ENCODE assay signal across 8 cellular contexts in the genomic region with DNA sequence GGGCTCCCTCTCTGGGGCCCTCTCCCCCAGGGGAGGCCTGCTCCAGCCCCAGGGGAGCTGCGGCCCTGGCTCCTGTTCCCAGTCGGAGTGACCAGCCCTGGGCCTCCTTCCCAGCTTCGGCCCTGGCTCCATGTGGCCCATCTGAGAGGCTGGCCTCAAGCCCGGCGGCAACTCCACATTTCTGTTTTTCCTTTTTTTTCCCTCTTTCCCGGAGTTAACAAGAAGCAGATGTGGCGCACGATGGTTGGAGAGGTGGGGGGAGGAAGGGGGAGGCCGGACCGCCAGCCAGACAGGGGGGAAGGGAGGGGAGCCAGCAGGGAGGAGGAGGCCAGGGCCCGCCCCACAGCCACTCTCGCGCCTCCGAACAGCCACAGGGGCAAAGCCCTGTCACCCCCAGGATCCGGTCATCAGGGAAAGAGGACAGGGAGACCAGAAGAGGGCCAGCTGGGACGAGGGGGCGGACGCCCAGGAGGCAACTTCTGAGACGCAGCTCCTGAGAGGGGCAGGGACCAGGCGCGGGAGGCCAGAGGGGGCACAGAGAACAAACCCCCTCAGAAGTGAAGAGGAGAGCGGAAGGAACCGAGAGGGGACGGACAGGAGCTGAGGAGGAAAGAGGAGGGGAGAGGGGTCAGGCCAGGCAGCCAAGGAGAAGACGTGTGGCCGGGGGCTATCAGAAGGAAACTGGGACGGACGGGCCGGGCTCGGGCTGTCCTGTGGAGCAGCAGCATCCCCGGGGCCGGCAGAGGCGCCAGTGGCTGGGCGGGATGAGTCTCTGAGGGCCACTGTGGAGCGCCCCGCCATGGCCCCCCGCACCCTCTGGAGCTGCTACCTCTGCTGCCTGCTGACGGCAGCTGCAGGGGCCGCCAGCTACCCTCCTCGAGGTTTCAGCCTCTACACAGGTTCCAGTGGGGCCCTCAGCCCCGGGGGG. TPM values are rescaled to one million over a fixed set of nuclear protein-coding genes. Genes with fewer than 3 reads are reported as not detected.
DNase-seq lines count a peak whose midpoint lies in the region; ATAC-seq and TF ChIP-seq lines count a peak whose summit lies in the region.

A gene (plus strand): TSS at position 349 of the 928 bp plus-strand sequence. CDS start 451 bp downstream, at position 800.

- ATAC-seq in WTC11 (no peak; the same call in 1 of the 2 replicates), GM18511 (IDR thresholded peaks at IDR 0.05; ENCODE audit: unreplicated experiment) (no peak), HG02938 (IDR thresholded peaks at IDR 0.05; ENCODE audit: unreplicated experiment) (no peak)

- H3K27ac ChIP-seq in BLaER1 treated with 17β-estradiol and CSF1 and Interleukin-3, amounts not matched to agents 10 nM and 100 nM: peak within 1 kb of the TSS; percentile 80 to 94 (median 88)

- peaks cover 14 to 27% (median 19%) of the 10 kb centered on the region in 11 experiments; a peak in 21 of 22 replicates for H3K36me3 ChIP-seq in BLaER1 treated with 17β-estradiol and CSF1 and Interleukin-3, amounts not matched to agents 10 nM and 100 nM

- peaks cover 11% of the 10 kb centered on the region for H3K27me3 Mint-ChIP-seq in WTC11 (ENCODE audit: low read depth)

- CTCF ChIA-PET in WTC11 (lab: Charles Lee): interaction anchor here (0.5 to 1.4 kb wide), 3 partner anchors 8 to 62 kb away, joined by 5 to 8 read pairs (median 7); a partner anchor contains a TSS

- H3K4me2 ChIP-seq in BLaER1 treated with 17β-estradiol and CSF1 and Interleukin-3, amounts not matched to agents 10 nM and 100 nM: peak within 1 kb of the TSS; percentile 98 to 100 (median 99)

- peak within 1 kb of the TSS; percentile 84; the same call in 1 of the 2 replicates for H3K27ac Mint-ChIP-seq in WTC11

- no peaks in the 10 kb centered on the region for H3K9me3 ChIP-seq in BLaER1 treated with 17β-estradiol and CSF1 and Interleukin-3, amounts not matched to agents 10 nM and 100 nM (replicated peaks in 1 of 11)

- H3K4me3 ChIP-seq in BLaER1 treated with 17β-estradiol and CSF1 and Interleukin-3, amounts not matched to agents 10 nM and 100 nM: peak within 1 kb of the TSS; percentile 73 to 97 (median 82)

- POLR2A ChIA-PET in WTC11 (lab: Charles Lee): interaction anchor here (0.7 to 1.0 kb wide), 2 partner anchors 18 to 26 kb away, joined by 3 to 4 read pairs; no protein-coding TSS in a partner anchor

- no peak within 1 kb of the TSS for H3K4me3 Mint-ChIP-seq in WTC11

- H3K36me3 Mint-ChIP-seq in WTC11: no peaks in the 10 kb centered on the region

- H3K27me3 ChIP-seq in BLaER1 treated with 17β-estradiol and CSF1 and Interleukin-3, amounts not matched to agents 10 nM and 100 nM: no peaks in the 10 kb centered on the region

- H3K4me1 ChIP-seq in BLaER1 treated with 17β-estradiol and CSF1 and Interleukin-3, amounts not matched to agents 10 nM and 100 nM: peaks cover 75 to 97% (median 83%) of the 10 kb centered on the region in 10 experiments

- H3K9me3 Mint-ChIP-seq in WTC11: no peaks in the 10 kb centered on the region

- intact Hi-C loops in head of caudate nucleus (cut with DNase I): no loop called here

- TF ChIP-seq CTCF in WTC11 (IDR thresholded peaks at IDR 0.05): no peak

- H3K4me1 Mint-ChIP-seq in WTC11: peaks cover 20% of the 10 kb centered on the region

- DNase-seq in WTC11 (ENCODE audit: low spot score) (no peak), head of caudate nucleus (peak; percentile 26 to 80 (median 62)), pons (ENCODE audit: low spot score) (peak; percentile 72), COR-L47 (lab: John Stamatoyannopoulos, UW) (no peak), DMS53 treated with DMSO at 0.1 percent for 48 hours (lab: John Stamatoyannopoulos, UW; ENCODE audit: unreplicated experiment) (no peak)

- peaks cover 0 to 22% (median 8%) of the 10 kb centered on the region in 11 experiments; a peak in 12 of 22 replicates for H4K20me1 ChIP-seq in BLaER1 treated with 17β-estradiol and CSF1 and Interleukin-3, amounts not matched to agents 10 nM and 100 nM

- H3K9ac ChIP-seq in BLaER1 treated with 17β-estradiol and CSF1 and Interleukin-3, amounts not matched to agents 10 nM and 100 nM: peak within 1 kb of the TSS; percentile 86 to 91 (median 90)

TF ChIP-seq in WTC11, 78 proteins besides CTCF, POLR2A, EP300 and RAD21:
- TF ChIP-seq NR2C2 (CRISPR knock-in tag; IDR thresholded peaks at IDR 0.05): no peak
- TF ChIP-seq, protein P1, sequence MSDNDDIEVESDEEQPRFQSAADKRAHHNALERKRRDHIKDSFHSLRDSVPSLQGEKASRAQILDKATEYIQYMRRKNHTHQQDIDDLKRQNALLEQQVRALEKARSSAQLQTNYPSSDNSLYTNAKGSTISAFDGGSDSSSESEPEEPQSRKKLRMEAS (CRISPR knock-in tag; IDR thresholded peaks at IDR 0.05): no peak
- no peak for TF ChIP-seq ZNF423 (CRISPR knock-in tag; IDR thresholded peaks at IDR 0.05)
- no peak for TF ChIP-seq TCF7 (CRISPR knock-in tag; IDR thresholded peaks at IDR 0.05; ENCODE audit: low read depth)
- no peak for TF ChIP-seq NFE2L1 (CRISPR knock-in tag; IDR thresholded peaks at IDR 0.05)
- no peak for TF ChIP-seq GTF2I (CRISPR knock-in tag; conservative IDR thresholded peaks at IDR 0.05)
- no peak for TF ChIP-seq RORB (CRISPR knock-in tag; IDR thresholded peaks at IDR 0.05)
- TF ChIP-seq, protein P2, sequence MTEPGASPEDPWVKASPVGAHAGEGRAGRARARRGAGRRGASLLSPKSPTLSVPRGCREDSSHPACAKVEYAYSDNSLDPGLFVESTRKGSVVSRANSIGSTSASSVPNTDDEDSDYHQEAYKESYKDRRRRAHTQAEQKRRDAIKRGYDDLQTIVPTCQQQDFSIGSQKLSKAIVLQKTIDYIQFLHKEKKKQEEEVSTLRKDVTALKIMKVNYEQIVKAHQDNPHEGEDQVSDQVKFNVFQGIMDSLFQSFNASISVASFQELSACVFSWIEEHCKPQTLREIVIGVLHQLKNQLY (CRISPR knock-in tag; IDR thresholded peaks at IDR 0.05): no peak
- no peak for TF ChIP-seq TEAD4 (CRISPR knock-in tag; IDR thresholded peaks at IDR 0.05)
- no peak for TF ChIP-seq NR1H2 (CRISPR knock-in tag; IDR thresholded peaks at IDR 0.05)

RNA-seq across cellular contexts. Expression of the gene that starts here (rescaled TPM):
- total RNA-seq in WTC11 (2021): 3.0 to 4.0 TPM (median 3.5 TPM) in 3 replicates

Comparison
In these comparisons a context has a peak if more than half of its experiments do, and no peak if none do; other contexts are left out.
1. DNase-seq: peak in head of caudate nucleus (42 of 42) and pons (single experiment); none in WTC11 (single experiment), COR-L47 (single experiment) and DMS53 treated with DMSO at 0.1 percent for 48 hours (single experiment).